Comparison of ENCODE assay signal across 8 cellular contexts in genomic region chrX:71533514-71533849, GRCh38. TPM values are rescaled to one million over a fixed set of nuclear protein-coding genes. Genes with fewer than 3 reads are reported as not detected.
DNase-seq lines count a peak whose midpoint lies in the region; ATAC-seq, FAIRE-seq and TF ChIP-seq lines count a peak whose summit lies in the region.

No MANE protein-coding gene starts in this region.

- 0% methylated on average over 9 to 11 of the region's 12 CpGs for WGBS in mesodermal cell (ENCODE audit: insufficient coverage in 2 of 2), 2 experiments
- WGBS in aorta, 2 donors, result 0 to 28% methylated on average over 12 of the region's 12 CpGs

- H3K4me3 ChIP-seq in cardiac muscle cell (peak overlapping the region; percentile 65), bronchial epithelial cell (ENCODE audit: low read depth, low read length) (peak overlapping the region; percentile 84), mesodermal cell (ENCODE audit: extremely low read depth, insufficient read depth, low read length, poor library complexity, severe bottlenecking) (peak overlapping the region; percentile 72), aorta (ENCODE audit: low read length in 2 of 2) (peak overlapping the region; percentile 53 to 88)

- peaks cover 3% of the 10 kb centered on the region for H3K36me3 ChIP-seq in cardiac muscle cell
- peaks cover 2% of the 10 kb centered on the region for H3K36me3 ChIP-seq in bronchial epithelial cell (ENCODE audit: control insufficient read depth, insufficient read depth, low read length)
- H3K36me3 ChIP-seq in mesodermal cell (ENCODE audit: control insufficient read depth, insufficient read depth, low read length), result peaks cover 9% of the 10 kb centered on the region
- H3K36me3 ChIP-seq in aorta (ENCODE audit: control insufficient read depth in 1 of 2, insufficient read depth in 2 of 2, low read length in 1 of 2), result no peaks in the 10 kb centered on the region

- H3K27ac ChIP-seq in cardiac muscle cell, result peak overlapping the region; percentile 56
- peak overlapping the region; percentile 69 for H3K27ac ChIP-seq in mesodermal cell (ENCODE audit: low read depth, low read length, severe bottlenecking)
- H3K27ac ChIP-seq in aorta (ENCODE audit: low read depth in 1 of 2, low read length in 2 of 2), result peak overlapping the region; percentile 19 to 86

- TF ChIP-seq CTCF in cardiac muscle cell (IDR thresholded peaks at IDR 0.05; ENCODE audit: low read depth, low read length) (no peak), bronchial epithelial cell (IDR thresholded peaks at IDR 0.05; ENCODE audit: insufficient read depth, low read length, severe bottlenecking) (no peak)

- DNase-seq in cardiac muscle cell (ENCODE audit: low read depth in 1 of 2, low spot score in 1 of 2), result peak in 1 of 2 donors; percentile 9
- DNase-seq in Right ventricle myocardium superior, result no peak
- DNase-seq in bronchial epithelial cell (ENCODE audit: low read depth), result no peak
- no peak for DNase-seq in aorta
- no peak for DNase-seq in frontal cortex (ENCODE audit: low spot score in 2 of 2)
- DNase-seq in SIG-M5 (lab: John Stamatoyannopoulos, UW), result no peak
- DNase-seq in NCI-H446 (lab: John Stamatoyannopoulos, UW), result no peak

- H3K9me3 ChIP-seq in cardiac muscle cell (ENCODE audit: low read depth) (no peaks in the 10 kb centered on the region), mesodermal cell (ENCODE audit: control insufficient read depth, low read length) (no peaks in the 10 kb centered on the region), aorta (ENCODE audit: control insufficient read depth, low read length) (no peaks in the 10 kb centered on the region)

- H3K27me3 ChIP-seq in cardiac muscle cell (no peaks in the 10 kb centered on the region), bronchial epithelial cell (ENCODE audit: control insufficient read depth, insufficient read depth, low read length) (no peaks in the 10 kb centered on the region), aorta (ENCODE audit: control insufficient read depth in 1 of 2, insufficient read depth in 2 of 2, low read length in 1 of 2) (no peaks in the 10 kb centered on the region)

- H3K4me1 ChIP-seq in cardiac muscle cell (ENCODE audit: low read depth), result peaks cover 4% of the 10 kb centered on the region
- no peaks in the 10 kb centered on the region for H3K4me1 ChIP-seq in mesodermal cell (ENCODE audit: control insufficient read depth, insufficient read depth, low read length, poor library complexity, severe bottlenecking)
- H3K4me1 ChIP-seq in aorta (ENCODE audit: control insufficient read depth in 1 of 2, insufficient read depth in 2 of 2, low read length in 2 of 2), result no peaks in the 10 kb centered on the region

- FAIRE-seq in bronchial epithelial cell (lab: Jason Lieb, UNC), result no peak
- no peak for FAIRE-seq in frontal cortex (lab: Jason Lieb, UNC)

- ATAC-seq in Right ventricle myocardium superior (ENCODE audit: poor library complexity), result no peak
- ATAC-seq in aorta (ENCODE audit: low FRiP score), result no peak

- intact Hi-C loops in Right ventricle myocardium superior (cut with DNase I) (no loop called here), aorta (cut with DNase I) (no loop called here)

RNA-seq across cellular contexts. Expression of gene OGT, which starts 0.6 kb away (rescaled TPM):
- total RNA-seq in cardiac muscle cell (63.9 and 159 TPM in 2 replicates), Right ventricle myocardium superior (72.7 TPM), bronchial epithelial cell (77.7 and 104 TPM in 2 replicates), aorta (100 to 1,000 TPM; 188 to 272 TPM), frontal cortex (230 TPM)
- polyA plus RNA-seq in cardiac muscle cell (37.3 and 57.0 TPM in 2 replicates), aorta (100 to 1,000 TPM in 1 of 2 donors, 10 to 100 TPM in 1; 10.1 to 107 TPM)
- 90.6 TPM for polyA plus RNA-seq in mesodermal cell (2013, experiment 1 of 2)
- 73.5 TPM for polyA plus RNA-seq in mesodermal cell (2013, experiment 2 of 2)

RNA-seq across cellular contexts. Expression of gene GCNA, which starts 44.8 kb away (rescaled TPM):
- total RNA-seq in cardiac muscle cell (1.6 and 5.2 TPM in 2 replicates), Right ventricle myocardium superior (2.2 TPM), bronchial epithelial cell (1.6 and 1.7 TPM in 2 replicates), aorta (1 to 10 TPM; 1.9 to 4.8 TPM), frontal cortex (2.0 TPM)
- polyA plus RNA-seq in cardiac muscle cell (0.38 and 1.4 TPM in 2 replicates), aorta (1 to 10 TPM in 1 of 2 donors, under 1 TPM in 1; 0.38 to 5.4 TPM)
- 2.3 TPM for polyA plus RNA-seq in mesodermal cell (2013, experiment 1 of 2)
- polyA plus RNA-seq in mesodermal cell (2013, experiment 2 of 2), result 1.1 TPM
